Comparison of ENCODE assay signal across 28 cellular contexts in genomic region chr11:96960926-96961325, GRCh38.
"Had no signal": no experiment of that assay in that cellular context is flagged by ENCODE, and none has a peak within 500 bp of the region (broad histone marks: within the 10 kb centered on the region; RNA-seq: fewer than 3 reads in every experiment).

No MANE protein-coding gene starts in this region.

- H3K9me3 ChIP-seq: ovary, psoas muscle, right lobe of liver, sigmoid colon, suprapubic skin, testis, tibial artery, upper lobe of left lung, vagina had no signal

- H3K27ac ChIP-seq: neural progenitor cell, ovary, parathyroid adenoma, psoas muscle, right lobe of liver, sigmoid colon, skin epidermis, spleen, suprapubic skin, testis, tibial artery, upper lobe of left lung, vagina had no signal

- H2AFZ ChIP-seq: neural progenitor cell, parathyroid adenoma had no signal

- H3K27me3 ChIP-seq: neural progenitor cell, ovary, right lobe of liver, sigmoid colon, spleen, suprapubic skin, testis, tibial artery, upper lobe of left lung, vagina had no signal

- H3K4me2 ChIP-seq: neural progenitor cell, smooth muscle cell had no signal

- H3K79me2 ChIP-seq: parathyroid adenoma had no signal

- H3K4me1 ChIP-seq: neural progenitor cell, parathyroid adenoma, psoas muscle, right lobe of liver, sigmoid colon, spleen, suprapubic skin, testis, tibial artery, upper lobe of left lung, vagina had no signal

- H3K4me3 ChIP-seq: neural progenitor cell, ovary, psoas muscle, right lobe of liver, sigmoid colon, skin epidermis, smooth muscle cell, spleen, suprapubic skin, testis, tibial artery, upper lobe of left lung, vagina had no signal

- H3K9ac ChIP-seq: neural progenitor cell, parathyroid adenoma had no signal

- DNase-seq: natural killer cell; occipital lobe; ovary; posterior cingulate gyrus; psoas muscle; right cardiac atrium; right lobe of liver; sigmoid colon; spleen; stimulated activated CD4-positive, alpha-beta T cell treated with anti-CD3 and anti-CD28 coated beads, Interleukin-12 subunit alpha, Interleukin-12 subunit beta, amount 100 ng/mL, for 4 hours; stimulated activated CD4-positive, alpha-beta T cell treated with anti-CD3 and anti-CD28 coated beads, Interleukin-1b, Interleukin-23, amount 100 ng/mL, for 48 hours; stimulated activated CD4-positive, alpha-beta T cell treated with anti-CD3 and anti-CD28 coated beads, Interleukin-4, amount 100 ng/mL, for 1 hour; stimulated activated CD4-positive, alpha-beta T cell treated with anti-CD3 and anti-CD28 coated beads, Interleukin-4, amount 100 ng/mL, for 4 hours; stimulated activated CD8-positive, alpha-beta memory T cell treated with anti-CD3 and anti-CD28 coated beads, Interleukin-4, amount 100 ng/mL, for 48 hours; stimulated activated naive CD4-positive, alpha-beta T cell; stimulated activated naive CD8-positive, alpha-beta T cell treated with anti-CD3 and anti-CD28 coated beads, Interleukin-15, amount 100 ng/mL, for 72 hours; stimulated activated naive CD8-positive, alpha-beta T cell treated with anti-CD3 and anti-CD28 coated beads, Interleukin-15, Interleukin-2, amounts not matched to agents 100 U/mL and 50 U/mL, for 24 hours; substantia nigra; testis; tibial artery; trophoblast cell; upper lobe of left lung had no signal

- H3K36me3 ChIP-seq: neural progenitor cell, ovary, right lobe of liver, sigmoid colon, spleen, suprapubic skin, tibial artery, upper lobe of left lung, vagina had no signal
